Comparison of ENCODE assay signal across 11 cellular contexts in genomic region chr20:25052255-25053206, GRCh38. TPM values are rescaled to one million over a fixed set of nuclear protein-coding genes. Genes with fewer than 3 reads are reported as not detected.
DNase-seq lines count a peak whose midpoint lies in the region; ATAC-seq and TF ChIP-seq lines count a peak whose summit lies in the region.
"Had no signal": no experiment of that assay in that cellular context is flagged by ENCODE, and none has a peak within 500 bp of the region (broad histone marks: within the 10 kb centered on the region; RNA-seq: fewer than 3 reads in every experiment).

No MANE protein-coding gene starts in this region.

- H3K27me3 Mint-ChIP-seq in MCF 10A (ENCODE audit: insufficient read depth, unreplicated experiment) (peaks cover 38% of the 10 kb centered on the region), Calu3 (ENCODE audit: unreplicated experiment) (no peaks in the 10 kb centered on the region)

- in situ Hi-C loops in mammary epithelial cell (cut with MboI; ENCODE audit: low sequenced_read_pairs in 2 of 2): loop anchor here (25.0 kb wide), 3 partner anchors 260 to 360 kb away; partner anchors contain the start of genes ABHD12 (in 1 of the 2) and GINS1 (in 1 of the 2)

- no peak overlapping the region for H3K18ac ChIP-seq in mesenchymal stem cell (ENCODE audit: low read depth in 1 of 2, low read length in 2 of 2)

- no peak overlapping the region for H3K27ac Mint-ChIP-seq in MCF 10A (ENCODE audit: low read depth, unreplicated experiment)
- no peak overlapping the region for H3K27ac Mint-ChIP-seq in Calu3 (ENCODE audit: unreplicated experiment)

- no peak overlapping the region for H3K27ac ChIP-seq in mammary epithelial cell (ENCODE audit: insufficient read depth, low read depth, low read length)
- H3K27ac ChIP-seq in cingulate gyrus (ENCODE audit: low read depth, low read length): peak overlapping the region; percentile 34
- no peak overlapping the region for H3K27ac ChIP-seq in mesenchymal stem cell (ENCODE audit: low read length, poor library complexity, severe bottlenecking)
- H3K27ac ChIP-seq in uterus: peak overlapping the region; percentile 90 to 94

- no peak overlapping the region for H3K4me3 Mint-ChIP-seq in MCF 10A (ENCODE audit: unreplicated experiment)
- H3K4me3 Mint-ChIP-seq in Calu3 (ENCODE audit: low read depth, unreplicated experiment): no peak overlapping the region

- no peak overlapping the region for H2BK12ac ChIP-seq in mesenchymal stem cell (ENCODE audit: low read length in 2 of 2)

- no peaks in the 10 kb centered on the region for H4K20me1 ChIP-seq in mammary epithelial cell (ENCODE audit: insufficient read depth, low read length)

- H3K4me1 Mint-ChIP-seq in MCF 10A (ENCODE audit: insufficient read depth, unreplicated experiment) (peaks cover 11% of the 10 kb centered on the region), Calu3 (ENCODE audit: low read depth, unreplicated experiment) (no peaks in the 10 kb centered on the region)

- H3K14ac ChIP-seq in mesenchymal stem cell (ENCODE audit: low read length in 2 of 2): no peak overlapping the region

- no peak for ATAC-seq in GM18505 (IDR thresholded peaks at IDR 0.05; ENCODE audit: unreplicated experiment)

- H3K4me3 ChIP-seq in mammary epithelial cell (replicated peaks in 1 of 3; ENCODE audit: insufficient read depth in 1 of 3, low read depth in 2 of 3, low read length in 3 of 3) (no peak overlapping the region), mesenchymal stem cell (ENCODE audit: insufficient read depth in 1 of 2, low read depth in 1 of 2, low read length in 2 of 2) (no peak overlapping the region), uterus (no peak overlapping the region), foreskin fibroblast (ENCODE audit: low read depth in 1 of 2, low read length in 2 of 2) (no peak overlapping the region)

- H3K36me3 ChIP-seq in mammary epithelial cell (ENCODE audit: insufficient read depth, low read length) (no peaks in the 10 kb centered on the region), mesenchymal stem cell (ENCODE audit: control insufficient read depth in 1 of 2, insufficient read depth in 2 of 2, low read depth in 1 of 2, low read length in 2 of 2) (no peaks in the 10 kb centered on the region), uterus (no peaks in the 10 kb centered on the region)

- no peaks in the 10 kb centered on the region for H3K36me3 Mint-ChIP-seq in MCF 10A (ENCODE audit: insufficient read depth, unreplicated experiment)
- peaks cover 9% of the 10 kb centered on the region for H3K36me3 Mint-ChIP-seq in Calu3 (ENCODE audit: insufficient read depth, unreplicated experiment)

- intact Hi-C loops in MCF 10A (cut with micrococcal nuclease) (no loop called here), mammary epithelial cell (cut with micrococcal nuclease) (no loop called here), uterus (cut with DNase I; ENCODE audit: low total_unique reads) (no loop called here), Calu3 (cut with micrococcal nuclease; ENCODE audit: unreplicated experiment) (no loop called here)

- no peak overlapping the region for H4K8ac ChIP-seq in mesenchymal stem cell (ENCODE audit: low read length)

- H3K23ac ChIP-seq in mesenchymal stem cell (ENCODE audit: low read length in 2 of 2): no peak overlapping the region

- POLR2A ChIA-PET in MCF 10A (lab: Yijun Ruan, JAX): interaction anchor here (0.6 to 2.4 kb wide), 2 partner anchors 196 to 1700 kb away, joined by 3 to 7 read pairs; partner anchors contain the start of gene PYGB

- peak; percentile 52 for DNase-seq in MCF 10A (ENCODE audit: unreplicated experiment)
- no peak for DNase-seq in mammary epithelial cell
- no peak for DNase-seq in mesenchymal stem cell
- peak; percentile 54 to 55 for DNase-seq in uterus
- no peak for DNase-seq in foreskin fibroblast
- no peak for DNase-seq in Calu3
- DNase-seq: activated CD4-positive, alpha-beta T cell treated with anti-CD3 and anti-CD28 coated beads for 48 hours had no signal

- H2BK15ac ChIP-seq in mesenchymal stem cell (ENCODE audit: low read depth, poor library complexity, severe bottlenecking): no peak overlapping the region

- H2AK5ac ChIP-seq in mesenchymal stem cell (ENCODE audit: low read length, severe bottlenecking): no peak overlapping the region

- no peak overlapping the region for H3K9ac ChIP-seq in mammary epithelial cell (ENCODE audit: insufficient read depth, low read length)
- peak overlapping the region; percentile 4 for H3K9ac ChIP-seq in mesenchymal stem cell (ENCODE audit: low read length)

- H3K9me3 Mint-ChIP-seq in MCF 10A (ENCODE audit: unreplicated experiment): no peaks in the 10 kb centered on the region
- no peaks in the 10 kb centered on the region for H3K9me3 Mint-ChIP-seq in Calu3 (ENCODE audit: low read depth, unreplicated experiment)

- no peak overlapping the region for H4K91ac ChIP-seq in mesenchymal stem cell (ENCODE audit: low read length)

- no peak overlapping the region for H3K4ac ChIP-seq in mesenchymal stem cell (ENCODE audit: low read depth in 1 of 2, low read length in 2 of 2)

- H2BK120ac ChIP-seq in mesenchymal stem cell (ENCODE audit: low read depth, low read length): no peak overlapping the region

- TF ChIP-seq POLR2A in uterus (IDR thresholded peaks at IDR 0.05): no peak
- no peak for TF ChIP-seq POLR2A in GM18505 (IDR thresholded peaks at IDR 0.05; ENCODE audit: borderline replicate concordance, extremely low read depth, insufficient read depth, insufficient read length)

- H3K9me3 ChIP-seq in mammary epithelial cell (replicated peaks; ENCODE audit: insufficient read depth, low read length): no peaks in the 10 kb centered on the region
- no peaks in the 10 kb centered on the region for H3K9me3 ChIP-seq in mesenchymal stem cell (ENCODE audit: control insufficient read depth, low read length)
- no peaks in the 10 kb centered on the region for H3K9me3 ChIP-seq in uterus

- H3K4me2 ChIP-seq in mammary epithelial cell (ENCODE audit: insufficient read depth, low read depth, low read length) (no peak overlapping the region), mesenchymal stem cell (ENCODE audit: low read length, poor library complexity, severe bottlenecking) (no peak overlapping the region)

- CTCF ChIA-PET in MCF 10A (lab: Yijun Ruan, JAX) (interaction anchor here (0.6 to 2.8 kb wide), 6 partner anchors 11 to 617 kb away, joined by 3 to 11 read pairs (median 4); no protein-coding TSS in a partner anchor), mammary epithelial cell (lab: Charles Lee; ENCODE audit: low non-redundant PET) (no interaction called here), Calu3 (lab: Charles Lee) (no interaction called here)

- BruUV-seq in MCF 10A (replicated peaks; lab: Mats Ljungman, UMichigan): no TSS peak
- no TSS peak for BruUV-seq in mammary epithelial cell (replicated peaks; lab: Mats Ljungman, UMichigan)
- no TSS peak for BruUV-seq in Calu3 (replicated peaks; lab: Mats Ljungman, UMichigan)

- TF ChIP-seq CTCF in MCF 10A (IDR thresholded peaks at IDR 0.05; ENCODE audit: unreplicated experiment) (no peak), mammary epithelial cell (conservative IDR thresholded peaks at IDR 0.05 in 1 of 2, IDR thresholded peaks at IDR 0.05 in 1 of 2; ENCODE audit: extremely low read depth in 1 of 2, insufficient read depth in 1 of 2, low read depth in 1 of 2, low read length in 2 of 2) (no peak), uterus (IDR thresholded peaks at IDR 0.05) (no peak), foreskin fibroblast (IDR thresholded peaks at IDR 0.05; ENCODE audit: low read depth, low read length) (no peak), Calu3 (IDR thresholded peaks at IDR 0.05; ENCODE audit: unreplicated experiment) (no peak)

- H2AFZ ChIP-seq in mammary epithelial cell (ENCODE audit: low read depth, low read length) (no peak overlapping the region), mesenchymal stem cell (ENCODE audit: low read depth, low read length) (no peak overlapping the region)

- no peak overlapping the region for H2BK5ac ChIP-seq in mesenchymal stem cell (ENCODE audit: low read depth, low read length, poor library complexity, severe bottlenecking)

- WGBS in mammary epithelial cell (ENCODE audit: low coverage, missing lambda C conversion rate): 90% methylated on average over 16 of the region's 16 CpGs
- 83% methylated on average over 14 of the region's 16 CpGs for WGBS in mesenchymal stem cell

- H3K27me3 ChIP-seq in mammary epithelial cell (ENCODE audit: insufficient read depth, low read length) (no peaks in the 10 kb centered on the region), mesenchymal stem cell (ENCODE audit: control insufficient read depth in 1 of 2, insufficient read depth in 1 of 2, low read length in 2 of 2) (peaks cover 11 to 12% of the 10 kb centered on the region in 2 experiments), uterus (no peaks in the 10 kb centered on the region)

- H3K79me2 ChIP-seq in mammary epithelial cell (ENCODE audit: insufficient read depth, low read length): no peaks in the 10 kb centered on the region

- dilution Hi-C loops in mammary epithelial cell (cut with HindIII; ENCODE audit: low sequenced_read_pairs): no loop called here

- H3K79me1 ChIP-seq in mesenchymal stem cell (replicated peaks; ENCODE audit: low read length, poor library complexity, severe bottlenecking): peaks cover 13% of the 10 kb centered on the region

- peaks cover 8% of the 10 kb centered on the region for H3K4me1 ChIP-seq in mammary epithelial cell (ENCODE audit: insufficient read depth, low read length)
- H3K4me1 ChIP-seq in mesenchymal stem cell (ENCODE audit: control insufficient read depth, insufficient read depth, low read depth, low read length): peaks cover 23% of the 10 kb centered on the region
- H3K4me1 ChIP-seq in uterus: peaks cover 28 to 37% of the 10 kb centered on the region in 2 donors

RNA-seq across cellular contexts. Expression of gene ACSS1, which starts 5.4 kb away (rescaled TPM):
- 0.51 and 0.83 TPM in 2 replicates for total RNA-seq in MCF 10A (2022)
- total RNA-seq in mammary epithelial cell: 1 to 10 TPM; 1.2 to 3.5 TPM
- 2.2 TPM for polyA plus RNA-seq in mammary epithelial cell
- polyA minus RNA-seq in mammary epithelial cell: 3.2 TPM
- 0.54 TPM for polyA plus RNA-seq in mesenchymal stem cell (2013, experiment 1 of 2)
- polyA plus RNA-seq in mesenchymal stem cell (2013, experiment 2 of 2): 0.34 TPM
- total RNA-seq in uterus: 10 to 100 TPM; 11.8 to 35.1 (median 23.1) TPM
- total RNA-seq in Calu3 (2022): 3.6 TPM in 2 replicates

RNA-seq across cellular contexts. Expression of gene VSX1, which starts 29.4 kb away (rescaled TPM):
- total RNA-seq in MCF 10A (2022) (not detected in 2 replicates), mammary epithelial cell (not detected), uterus (under 1 TPM in 1 of 4 donors, not detected in 3; 0.18 TPM), Calu3 (2022) (not detected in 2 replicates)
- not detected for polyA plus RNA-seq in mammary epithelial cell
- not detected for polyA minus RNA-seq in mammary epithelial cell
- not detected for polyA plus RNA-seq in mesenchymal stem cell (2013, experiment 1 of 2)
- polyA plus RNA-seq in mesenchymal stem cell (2013, experiment 2 of 2): not detected
- total RNA-seq: lung microvascular endothelial cell, NCI-H460 had no signal

RNA-seq across cellular contexts. Expression of gene APMAP, which starts 60.0 kb away (rescaled TPM):
- 75.3 and 104 TPM in 2 replicates for total RNA-seq in MCF 10A (2022)
- 100 to 1,000 TPM in 1 of 2 donors, 10 to 100 TPM in 1; 74.6 to 104 TPM for total RNA-seq in mammary epithelial cell
- 66.1 TPM for polyA plus RNA-seq in mammary epithelial cell
- polyA minus RNA-seq in mammary epithelial cell: 30.9 TPM
- polyA plus RNA-seq in mesenchymal stem cell (2013, experiment 1 of 2): 103 TPM
- 103 TPM for polyA plus RNA-seq in mesenchymal stem cell (2013, experiment 2 of 2)
- 10 to 100 TPM; 18.8 to 78.7 (median 57.7) TPM for total RNA-seq in uterus
- 29.9 and 30.7 TPM in 2 replicates for total RNA-seq in Calu3 (2022)

Comparison
In these comparisons a context has a peak if more than half of its experiments do, and no peak if none do; other contexts are left out.
1. DNase-seq: peak in MCF 10A (single experiment) and uterus (2 of 2); none in mammary epithelial cell (single experiment), mesenchymal stem cell (single experiment), foreskin fibroblast (0 of 2) and Calu3 (single experiment).
2. H3K27ac ChIP-seq: peak in cingulate gyrus (single experiment) and uterus (2 of 2); none in mammary epithelial cell (single experiment) and mesenchymal stem cell (single experiment).